ENCODE assay signal across 23 cellular contexts in genomic region chr5:31895199-31895598, GRCh38.
"Had no signal": no experiment of that assay in that cellular context is flagged by ENCODE, and none has a peak within 500 bp of the region (broad histone marks: within the 10 kb centered on the region; RNA-seq: fewer than 3 reads in every experiment).

No MANE protein-coding gene starts in this region.

- H3K27ac Mint-ChIP-seq: mesothelial cell of epicardium; naive thymus-derived CD4-positive, alpha-beta T cell; neural progenitor cell; progenitor cell of endocrine pancreas; stimulated activated effector memory CD8-positive, alpha-beta T cell treated with anti-CD3 and anti-CD28 coated beads, Interleukin-12 subunit alpha, Interleukin-12 subunit beta, amount 100 ng/mL, for 72 hours had no signal

- H3K9me3 ChIP-seq: esophagus muscularis mucosa, gastroesophageal sphincter, mucosa of descending colon, stomach, thyroid gland had no signal

- H3K4me3 ChIP-seq: esophagus muscularis mucosa, gastroesophageal sphincter, mucosa of descending colon, neural progenitor cell, smooth muscle cell, stomach, thyroid gland had no signal

- H3K36me3 ChIP-seq: esophagus muscularis mucosa, gastroesophageal sphincter, neural progenitor cell, stomach, thyroid gland had no signal

- H3K4me3 Mint-ChIP-seq: mesothelial cell of epicardium; naive thymus-derived CD4-positive, alpha-beta T cell; nephron; neural progenitor cell; stimulated activated effector memory CD8-positive, alpha-beta T cell treated with anti-CD3 and anti-CD28 coated beads, Interleukin-12 subunit alpha, Interleukin-12 subunit beta, amount 100 ng/mL, for 72 hours had no signal

- H3K27me3 ChIP-seq: esophagus muscularis mucosa, foreskin keratinocyte, gastroesophageal sphincter, neural progenitor cell, stomach, thyroid gland had no signal

- H3K4me1 ChIP-seq: foreskin keratinocyte, parathyroid adenoma had no signal

- DNase-seq: cerebellar nuclear complex; cortex of kidney; effector CD8-positive, alpha-beta T cell; foreskin keratinocyte; hypothalamus; mesenchymal stem cell; mucosa of descending colon; naive thymus-derived CD4-positive, alpha-beta T cell; stimulated activated CD4-positive, alpha-beta T cell treated with anti-CD3 and anti-CD28 coated beads, Interleukin-2, amount 100 ng/mL, for 24 hours; stimulated activated CD4-positive, alpha-beta T cell treated with anti-CD3 and anti-CD28 coated beads, Interleukin-4, amount 100 ng/mL, for 24 hours; stimulated activated naive CD4-positive, alpha-beta T cell treated with Interleukin-2 at 50 U/mL for 16 hours; stomach; thyroid gland had no signal

- H3K9me3 Mint-ChIP-seq: mesothelial cell of epicardium; neural progenitor cell; stimulated activated effector memory CD8-positive, alpha-beta T cell treated with anti-CD3 and anti-CD28 coated beads, Interleukin-12 subunit alpha, Interleukin-12 subunit beta, amount 100 ng/mL, for 72 hours had no signal

- H3K4me1 Mint-ChIP-seq: stimulated activated effector memory CD8-positive, alpha-beta T cell treated with anti-CD3 and anti-CD28 coated beads, Interleukin-12 subunit alpha, Interleukin-12 subunit beta, amount 100 ng/mL, for 72 hours had no signal

- H3K9ac ChIP-seq: neural progenitor cell, parathyroid adenoma had no signal

- H3K27me3 Mint-ChIP-seq: naive thymus-derived CD4-positive, alpha-beta T cell; progenitor cell of endocrine pancreas had no signal

- H3K27ac ChIP-seq: esophagus muscularis mucosa, foreskin keratinocyte, gastroesophageal sphincter, parathyroid adenoma, stomach, thyroid gland had no signal

- H3K36me3 Mint-ChIP-seq: mesothelial cell of epicardium; neural progenitor cell; stimulated activated effector memory CD8-positive, alpha-beta T cell treated with anti-CD3 and anti-CD28 coated beads, Interleukin-12 subunit alpha, Interleukin-12 subunit beta, amount 100 ng/mL, for 72 hours had no signal

- ATAC-seq: foreskin keratinocyte; gastroesophageal sphincter; mucosa of descending colon; naive thymus-derived CD4-positive, alpha-beta T cell; sciatic nerve; stimulated activated effector memory CD8-positive, alpha-beta T cell treated with anti-CD3 and anti-CD28 coated beads, Interleukin-12 subunit alpha, Interleukin-12 subunit beta, amount 100 ng/mL, for 72 hours had no signal
